Comparison of ENCODE assay signal across 12 cellular contexts in genomic region chr9:137031904-137032639, GRCh38. TPM values are rescaled to one million over a fixed set of nuclear protein-coding genes. Genes with fewer than 3 reads are reported as not detected.
DNase-seq lines count a peak whose midpoint lies in the region; ATAC-seq, FAIRE-seq and TF ChIP-seq lines count a peak whose summit lies in the region.
"Had no signal": no experiment of that assay in that cellular context is flagged by ENCODE, and none has a peak within 500 bp of the region (broad histone marks: within the 10 kb centered on the region; RNA-seq: fewer than 3 reads in every experiment).

FUT7 (minus strand) TSS chr9:137032088; CDS start chr9:137031991, 97 bp downstream.

- DNase-seq in stimulated activated CD4-positive, alpha-beta T cell treated with anti-CD3 and anti-CD28 coated beads, Interleukin-1b, Interleukin-23, amount 100 ng/mL, for 48 hours, result peak; percentile 48
- DNase-seq in stimulated activated CD4-positive, alpha-beta T cell treated with anti-CD3 and anti-CD28 coated beads, Interleukin-4, amount 100 ng/mL, for 4 hours, result no peak
- peak; percentile 27 for DNase-seq in SKM-1 (lab: John Stamatoyannopoulos, UW; ENCODE audit: unreplicated experiment)
- DNase-seq in retina, result no peak
- no peak for DNase-seq in H54 (ENCODE audit: insufficient read length, low spot score)
- DNase-seq: anterior cingulate cortex, DMS79 had no signal

- no peak within 1 kb of the TSS for H3K4me3 ChIP-seq in thymus (ENCODE audit: low read length)
- H3K4me3 ChIP-seq: SJSA1 had no signal

- no peak for FAIRE-seq in H54 (lab: Jason Lieb, UNC)
- FAIRE-seq: frontal cortex had no signal

- H3K4me3 Mint-ChIP-seq in dendritic cell treated with granulocyte-macrophage colony-stimulating factor and Interleukin-4, amounts not matched to agents 40 ng/mL and 50 ng/mL, for 4 days, result peak within 1 kb of the TSS; percentile 92

- H3K4me1 ChIP-seq in thymus (ENCODE audit: control insufficient read depth, insufficient read depth, low read length), result peaks cover 13% of the 10 kb centered on the region

- H3K27ac ChIP-seq in thymus (ENCODE audit: low read depth), result peak within 1 kb of the TSS; percentile 19
- H3K27ac ChIP-seq: SJSA1 had no signal

- H3K36me3 Mint-ChIP-seq in dendritic cell treated with granulocyte-macrophage colony-stimulating factor and Interleukin-4, amounts not matched to agents 40 ng/mL and 50 ng/mL, for 4 days (ENCODE audit: low read depth), result peaks cover 42% of the 10 kb centered on the region

- no peaks in the 10 kb centered on the region for H3K9me3 Mint-ChIP-seq in dendritic cell treated with granulocyte-macrophage colony-stimulating factor and Interleukin-4, amounts not matched to agents 40 ng/mL and 50 ng/mL, for 4 days

- intact Hi-C loops in dendritic cell treated with granulocyte-macrophage colony-stimulating factor and Interleukin-4, amounts not matched to agents 40 ng/mL and 50 ng/mL, for 4 days (cut with micrococcal nuclease), result no loop called here

- H3K36me3 ChIP-seq in thymus (ENCODE audit: control insufficient read depth, insufficient read depth), result no peaks in the 10 kb centered on the region
- H3K36me3 ChIP-seq: SJSA1 had no signal

- no peak for TF ChIP-seq POLR2A in H54 (IDR thresholded peaks at IDR 0.05; ENCODE audit: low read depth, low read length)

- no peak for ATAC-seq in HG03354 (IDR thresholded peaks at IDR 0.05; ENCODE audit: poor library complexity, severe bottlenecking, unreplicated experiment)

- peaks cover 3% of the 10 kb centered on the region for H3K27me3 Mint-ChIP-seq in dendritic cell treated with granulocyte-macrophage colony-stimulating factor and Interleukin-4, amounts not matched to agents 40 ng/mL and 50 ng/mL, for 4 days

- WGBS in thymus, result 21% methylated on average over 16 of the region's 16 CpGs

- H3K27ac Mint-ChIP-seq in dendritic cell treated with granulocyte-macrophage colony-stimulating factor and Interleukin-4, amounts not matched to agents 40 ng/mL and 50 ng/mL, for 4 days, result peak within 1 kb of the TSS; percentile 90

- no peaks in the 10 kb centered on the region for H3K9me3 ChIP-seq in thymus (ENCODE audit: control insufficient read depth)
- H3K9me3 ChIP-seq: SJSA1 had no signal

- H3K27me3 ChIP-seq in thymus (ENCODE audit: control insufficient read depth, insufficient read depth), result peaks cover 31% of the 10 kb centered on the region

- H3K4me1 Mint-ChIP-seq in dendritic cell treated with granulocyte-macrophage colony-stimulating factor and Interleukin-4, amounts not matched to agents 40 ng/mL and 50 ng/mL, for 4 days (ENCODE audit: low read depth), result peaks cover 89% of the 10 kb centered on the region

RNA-seq across cellular contexts. Expression of gene FUT7, which starts in this region (rescaled TPM):
- 4.6 TPM for polyA plus RNA-seq in thymus

Comparison
In these comparisons a context has a peak if more than half of its experiments do, and no peak if none do; other contexts are left out.
1. DNase-seq: peak in stimulated activated CD4-positive, alpha-beta T cell treated with anti-CD3 and anti-CD28 coated beads, Interleukin-1b, Interleukin-23, amount 100 ng/mL, for 48 hours (single experiment) and SKM-1 (single experiment); none in stimulated activated CD4-positive, alpha-beta T cell treated with anti-CD3 and anti-CD28 coated beads, Interleukin-4, amount 100 ng/mL, for 4 hours (0 of 2), retina (single experiment) and H54 (single experiment).